Comparison of ENCODE assay signal across 10 cellular contexts in genomic region chr17:45372325-45372869, GRCh38. TPM values are rescaled to one million over a fixed set of nuclear protein-coding genes. Genes with fewer than 3 reads are reported as not detected.
DNase-seq lines count a peak whose midpoint lies in the region; ATAC-seq and TF ChIP-seq lines count a peak whose summit lies in the region.
"Had no signal": no experiment of that assay in that cellular context is flagged by ENCODE, and none has a peak within 500 bp of the region (broad histone marks: within the 10 kb centered on the region; RNA-seq: fewer than 3 reads in every experiment).

No MANE protein-coding gene starts in this region.

- TF ChIP-seq CTCF in AG10803 (conservative IDR thresholded peaks at IDR 0.05; ENCODE audit: low read length) (no peak), Panc1 (IDR thresholded peaks at IDR 0.05) (no peak), epithelial cell of proximal tubule (conservative IDR thresholded peaks at IDR 0.05; ENCODE audit: low read depth, low read length) (no peak)

- no peaks in the 10 kb centered on the region for H3K9me3 ChIP-seq in Panc1 (ENCODE audit: control insufficient read depth, insufficient read depth, low read depth, low read length)
- no peaks in the 10 kb centered on the region for H3K9me3 ChIP-seq in neuron (ENCODE audit: low read length)

- POLR2A ChIA-PET in Panc1 (lab: Charles Lee): interaction anchor here (0.7 to 0.8 kb wide), 2 partner anchors 15 to 132 kb away, joined by 3 to 4 read pairs; no protein-coding TSS in a partner anchor

- in situ Hi-C loops in Panc1 (cut with HindIII; ENCODE audit: low pct_unique_long_range_greater_than_20kb, low sequenced_read_pairs): no loop called here

- ATAC-seq in Panc1 (no peak), GM19351 (IDR thresholded peaks at IDR 0.05; ENCODE audit: unreplicated experiment) (no peak), GM21528 (IDR thresholded peaks at IDR 0.05; ENCODE audit: low FRiP score, unreplicated experiment) (no peak)

- no TSS peak for BruUV-seq in Panc1 (replicated peaks; lab: Mats Ljungman, UMichigan)

- CTCF ChIA-PET in Panc1 (lab: Charles Lee): no interaction called here

- intact Hi-C loops in Panc1 (cut with micrococcal nuclease; ENCODE audit: unreplicated experiment): no loop called here

- no peak overlapping the region; the same call in 1 of the 2 replicates for H3K4me3 ChIP-seq in AG10803 (ENCODE audit: low read length)
- no peak overlapping the region; a peak in 1 of 4 replicates for H3K4me3 ChIP-seq in Panc1 (ENCODE audit: low read depth in 2 of 2, low read length in 2 of 2)
- peak overlapping the region; percentile 40 for H3K4me3 ChIP-seq in epithelial cell of proximal tubule (ENCODE audit: low read depth, low read length)
- H3K4me3 ChIP-seq in neuron (ENCODE audit: low read length): no peak overlapping the region

- peaks cover 47% of the 10 kb centered on the region for H3K4me1 ChIP-seq in Panc1 (ENCODE audit: control insufficient read depth, insufficient read depth, low read length)
- peaks cover 15% of the 10 kb centered on the region for H3K4me1 ChIP-seq in neuron (ENCODE audit: insufficient read depth, low read length)

- DNase-seq in AG10803 (ENCODE audit: low read depth): peak; percentile 16
- DNase-seq in Panc1 (ENCODE audit: low read depth, low spot score): no peak
- no peak for DNase-seq in epithelial cell of proximal tubule (ENCODE audit: low read depth)
- DNase-seq in NCI-H526 treated with DMSO at 0.1 percent for 48 hours (lab: John Stamatoyannopoulos, UW): no peak
- DNase-seq in cerebellum (ENCODE audit: low spot score): no peak
- DNase-seq: NCI-H1436 had no signal

- H3K27me3 ChIP-seq in Panc1 (ENCODE audit: control insufficient read depth, insufficient read depth, low read length) (no peaks in the 10 kb centered on the region), neuron (ENCODE audit: insufficient read depth, low read length) (no peaks in the 10 kb centered on the region)

- peak overlapping the region; percentile 87 for H2AFZ ChIP-seq in neuron (ENCODE audit: low read depth, low read length)

- H3K36me3 ChIP-seq in Panc1 (ENCODE audit: control insufficient read depth, insufficient read depth, low read length): no peaks in the 10 kb centered on the region
- no peaks in the 10 kb centered on the region for H3K36me3 ChIP-seq in neuron (ENCODE audit: insufficient read depth, low read length)

- peak overlapping the region; percentile 100 for H3K27ac ChIP-seq in Panc1 (ENCODE audit: low read length)
- H3K27ac ChIP-seq: VCaP had no signal

RNA-seq across cellular contexts. Expression of gene MAP3K14, which starts 55.6 kb away (rescaled TPM):
- 80.8 TPM for total RNA-seq in Panc1 (2021; ENCODE audit: unreplicated experiment)
- polyA plus RNA-seq in Panc1 (2012; ENCODE audit: insufficient read length): 60.3 TPM
- total RNA-seq in epithelial cell of proximal tubule: 6.6 and 9.5 TPM in 2 replicates
- 3.5 TPM for total RNA-seq in cerebellum
